In genomic region chr10:5888843-5889623, GRCh38 we compare ENCODE assay signal across 8 cellular contexts. TPM values are rescaled to one million over a fixed set of nuclear protein-coding genes. Genes with fewer than 3 reads are reported as not detected.
DNase-seq lines count a peak whose midpoint lies in the region; ATAC-seq, FAIRE-seq and TF ChIP-seq lines count a peak whose summit lies in the region.

No MANE protein-coding gene starts in this region.

- peak; percentile 30 for TF ChIP-seq POLR2A in A549 (IDR thresholded peaks at IDR 0.05; ENCODE audit: low read length)
- TF ChIP-seq POLR2A in adrenal gland (IDR thresholded peaks at IDR 0.05) = no peak
- no peak for TF ChIP-seq POLR2A in H54 (IDR thresholded peaks at IDR 0.05; ENCODE audit: low read depth, low read length)

- 2% methylated on average over 35 of the region's 80 CpGs for WGBS in A549 (ENCODE audit: missing lambda C conversion rate)
- 0 to 9% (median 2%) methylated on average over 4 to 80 of the region's 80 CpGs for WGBS in adrenal gland, 4 donors
- no CpG with 5 or more reads among the region's 80 CpGs for WGBS in iPS DF 6.9 (ENCODE audit: insufficient coverage, insufficient read length)

- TF ChIP-seq CTCF in A549 (IDR thresholded peaks at IDR 0.05) = no peak
- no peak for TF ChIP-seq CTCF in adrenal gland (IDR thresholded peaks at IDR 0.05)

- intact Hi-C loops in adrenal gland (cut with DNase I) = no loop called here

- no peaks in the 10 kb centered on the region for H3K9me3 ChIP-seq in A549
- 0 out of 2 replicates have a peak, but pooled peaks cover 3% of the 10 kb centered on the region for H3K9me3 ChIP-seq in SJSA1 (replicated peaks)
- H3K9me3 ChIP-seq in adrenal gland (replicated peaks in 1 of 3) = no peaks in the 10 kb centered on the region
- H3K9me3 ChIP-seq in iPS DF 6.9 (ENCODE audit: control insufficient read depth, insufficient read depth, low read length) = no peaks in the 10 kb centered on the region
- H3K9me3 ChIP-seq in skeletal muscle tissue (ENCODE audit: control insufficient read depth in 3 of 3, low read length in 3 of 3) = no peaks in the 10 kb centered on the region

- FAIRE-seq in A549 (lab: Jason Lieb, UNC) (no peak), H54 (lab: Jason Lieb, UNC) (no peak)

- H3K27ac ChIP-seq in A549 (peak overlapping the region; percentile 88 to 95), SJSA1 (0 out of 2 replicates have a peak overlapping the region, but pooled peaks have one; percentile 7), adrenal gland (peak overlapping the region in 4 of 5 donors; percentile 60 to 99 (median 74)), iPS DF 6.9 (ENCODE audit: low read length) (no peak overlapping the region), skeletal muscle tissue (ENCODE audit: low read depth, low read length) (peak overlapping the region; percentile 66)

- peak overlapping the region; percentile 78 to 89 (median 83) for H3K9ac ChIP-seq in skeletal muscle tissue (ENCODE audit: low read depth in 1 of 3, low read length in 3 of 3)

- POLR2A ChIA-PET in A549 (lab: Yijun Ruan, JAX) = interaction anchor here (0.8 to 1.2 kb wide), 7 partner anchors 12 to 340 kb away, joined by 3 to 15 read pairs (median 3); partner anchors contain the start of gene GDI2

- H3K4me1 ChIP-seq in A549 (peaks cover 23% of the 10 kb centered on the region), SJSA1 (replicated peaks) (peaks cover 18% of the 10 kb centered on the region), adrenal gland (replicated peaks in 1 of 2) (peaks cover 29 to 37% of the 10 kb centered on the region in 2 donors), iPS DF 6.9 (ENCODE audit: control insufficient read depth, insufficient read depth, low read length) (no peaks in the 10 kb centered on the region; the same call in 1 of the 2 replicates), skeletal muscle tissue (ENCODE audit: control insufficient read depth in 3 of 3, insufficient read depth in 3 of 3, low read length in 3 of 3) (peaks cover 34 to 50% (median 36%) of the 10 kb centered on the region in 3 donors)

- H3K36me3 ChIP-seq in SJSA1 = peaks cover 46% of the 10 kb centered on the region
- H3K36me3 ChIP-seq in adrenal gland (replicated peaks in 1 of 2) = peaks cover 0 to 16% of the 10 kb centered on the region in 2 donors
- peaks cover 8% of the 10 kb centered on the region; the same call in 1 of the 2 replicates for H3K36me3 ChIP-seq in iPS DF 6.9 (ENCODE audit: control insufficient read depth, insufficient read depth, low read length)
- peaks cover 11 to 24% (median 13%) of the 10 kb centered on the region in 3 donors for H3K36me3 ChIP-seq in skeletal muscle tissue (ENCODE audit: control insufficient read depth in 3 of 3, insufficient read depth in 3 of 3, low read length in 3 of 3)

- CTCF ChIA-PET in A549 (lab: Yijun Ruan, JAX) = interaction anchor here (1.0 to 2.3 kb wide), 5 partner anchors 11 to 266 kb away, joined by 3 to 16 read pairs (median 4); no protein-coding TSS in a partner anchor

- peak; percentile 63 to 73 for ATAC-seq in A549
- ATAC-seq in GM18868 (IDR thresholded peaks at IDR 0.05; ENCODE audit: unreplicated experiment) = peak; percentile 32
- peak; percentile 19 for ATAC-seq in HG03108 (IDR thresholded peaks at IDR 0.05; ENCODE audit: unreplicated experiment)

- TF ChIP-seq RAD21 in A549 (conservative IDR thresholded peaks at IDR 0.05 in 1 of 2, IDR thresholded peaks at IDR 0.05 in 1 of 2) = no peak

- DNase-seq in A549 (ENCODE audit: low read depth in 1 of 2, low spot score in 1 of 2) (peak in 1 of 2 experiments; percentile 32), SJSA1 (ENCODE audit: low read depth in 1 of 2, low spot score in 2 of 2) (peak; percentile 38 to 48), adrenal gland (peak in 6 of 7 donors; percentile 23 to 64 (median 35)), iPS DF 6.9 (ENCODE audit: low read depth, low spot score) (no peak), H54 (ENCODE audit: insufficient read length, low spot score) (no peak)

- H3K4me3 ChIP-seq in A549 (peak overlapping the region; percentile 77), SJSA1 (peak overlapping the region; percentile 70), adrenal gland (peak overlapping the region; percentile 34 to 98 (median 65)), iPS DF 6.9 (ENCODE audit: low read length) (peak overlapping the region; percentile 86; the same call in 1 of the 2 replicates), skeletal muscle tissue (ENCODE audit: low read length in 3 of 3) (peak overlapping the region; percentile 85 to 91 (median 88))

- H3K27me3 ChIP-seq in SJSA1 (replicated peaks) = no peaks in the 10 kb centered on the region
- no peaks in the 10 kb centered on the region for H3K27me3 ChIP-seq in adrenal gland
- H3K27me3 ChIP-seq in iPS DF 6.9 (ENCODE audit: control insufficient read depth, insufficient read depth, low read length) = no peaks in the 10 kb centered on the region
- H3K27me3 ChIP-seq in skeletal muscle tissue (ENCODE audit: control insufficient read depth in 3 of 3, insufficient read depth in 3 of 3, low read length in 3 of 3) = no peaks in the 10 kb centered on the region

- no peak for TF ChIP-seq EP300 in A549 (IDR thresholded peaks at IDR 0.05)

- H3K4me2 ChIP-seq in A549 = peak overlapping the region; percentile 81

TF ChIP-seq in A549, 52 proteins besides CTCF, POLR2A, EP300 and RAD21:
- TF ChIP-seq PHF8 (IDR thresholded peaks at IDR 0.05; ENCODE audit: borderline replicate concordance, low read depth) (no peak), CHD2 (IDR thresholded peaks at IDR 0.05; ENCODE audit: low read length, partially characterized antibody) (no peak), E2F6 (IDR thresholded peaks at IDR 0.05; ENCODE audit: borderline replicate concordance, low read depth) (no peak), HMGXB4 (CRISPR knock-in tag; IDR thresholded peaks at IDR 0.05; ENCODE audit: borderline replicate concordance) (no peak), KDM1A (IDR thresholded peaks at IDR 0.05; ENCODE audit: low read depth) (no peak), FOSL2 (IDR thresholded peaks at IDR 0.05) (no peak), FOSL2 (CRISPR knock-in tag; IDR thresholded peaks at IDR 0.05) (no peak)
TF ChIP-seq in A549: peak in this region for 0.

RNA-seq across cellular contexts. Expression of gene ANKRD16, which starts 0.7 kb away (rescaled TPM):
- polyA plus RNA-seq in A549 (2011; rRNA removed) (8.9 and 13.1 TPM in 2 replicates), A549 (2017; fragmentation: RNase III; extraction: RNeasy Plus Mini Kit Qiagen cat#74134 plus additional on column Dnase treatment) (7.3 to 7.8 TPM (median 7.5 TPM) in 3 replicates), adrenal gland (1 to 10 TPM; 4.0 to 6.1 (median 5.8) TPM)
- 11.9 and 12.6 TPM in 2 replicates for polyA plus RNA-seq in A549 (2012; cell fraction: cytosol; rRNA removed)
- polyA plus RNA-seq in A549 (2012; cell fraction: nucleus; rRNA removed) = 13.5 and 22.0 TPM in 2 replicates
- 23.1 and 33.5 TPM in 2 replicates for polyA minus RNA-seq in A549 (2011; rRNA and poly(A)+ RNA removed)
- 3.5 and 7.7 TPM in 2 replicates for total RNA-seq in SJSA1 (2014; rRNA removed; shearing (Covaris generic))
- total RNA-seq in adrenal gland (10 to 100 TPM in 3 of 8 donors, 1 to 10 TPM in 5; 5.9 to 12.4 (median 7.0) TPM), skeletal muscle tissue (8.4 TPM)

RNA-seq across cellular contexts. Expression of gene FBH1, which starts 1.0 kb away (rescaled TPM):
- 56.5 and 69.8 TPM in 2 replicates for polyA plus RNA-seq in A549 (2011; rRNA removed)
- 44.3 and 51.8 TPM in 2 replicates for polyA plus RNA-seq in A549 (2012; cell fraction: cytosol; rRNA removed)
- 70.4 and 72.8 TPM in 2 replicates for polyA plus RNA-seq in A549 (2012; cell fraction: nucleus; rRNA removed)
- polyA plus RNA-seq in A549 (2017; fragmentation: RNase III; extraction: RNeasy Plus Mini Kit Qiagen cat#74134 plus additional on column Dnase treatment) = 42.1 to 46.0 TPM (median 43.9 TPM) in 3 replicates
- polyA minus RNA-seq in A549 (2011; rRNA and poly(A)+ RNA removed) = 114 and 150 TPM in 2 replicates
- 59.3 and 93.3 TPM in 2 replicates for total RNA-seq in SJSA1 (2014; rRNA removed; shearing (Covaris generic))
- 100 to 1,000 TPM in 4 of 8 donors, 10 to 100 TPM in 4; 68.9 to 165 (median 99.2) TPM for total RNA-seq in adrenal gland
- 100 to 1,000 TPM in 2 of 3 donors, 10 to 100 TPM in 1; 91.4 to 154 (median 137) TPM for polyA plus RNA-seq in adrenal gland
- total RNA-seq in skeletal muscle tissue = 51.7 TPM

Comparison
In these comparisons a context has a peak if more than half of its experiments do, and no peak if none do; other contexts are left out.
1. DNase-seq: peak in SJSA1 (2 of 2) and adrenal gland (6 of 7); none in iPS DF 6.9 (single experiment) and H54 (single experiment).
2. Peak in every context shown above with its lines, with median percentiles within 50 percentile points of each other: ATAC-seq and H3K4me3 ChIP-seq.